Comparison of ENCODE assay signal across 1 cellular context in genomic region chr2:120675460-120676130, GRCh38.
TF ChIP-seq lines count a peak whose summit lies in the region.

No MANE protein-coding gene starts in this region.

TF ChIP-seq in HepG2, 621 proteins besides CTCF, POLR2A, EP300 and RAD21 (continued from another document and continues in another):
- no peak for TF ChIP-seq ZNF800 (CRISPR knock-in tag; IDR thresholded peaks at IDR 0.05)
- TF ChIP-seq NR2F6 (IDR thresholded peaks at IDR 0.05): no peak
- no peak; the same call in 1 of the 2 replicates for TF ChIP-seq NR2F6 (CRISPR knock-in tag; IDR thresholded peaks at IDR 0.05)
- no peak for TF ChIP-seq JDP2 (CRISPR knock-in tag; IDR thresholded peaks at IDR 0.05; ENCODE audit: borderline replicate concordance)
- no peak for TF ChIP-seq ZFP36 (IDR thresholded peaks at IDR 0.05; ENCODE audit: borderline replicate concordance, low read depth, low read length, partially characterized antibody)
- TF ChIP-seq PREB (CRISPR knock-in tag; IDR thresholded peaks at IDR 0.05): 0 out of 2 replicates have a peak, but pooled peaks have one; percentile 58
- TF ChIP-seq BRCA1 (CRISPR knock-in tag; IDR thresholded peaks at IDR 0.05): 0 out of 2 replicates have a peak, but pooled peaks have one; percentile 39
- TF ChIP-seq ZC3H4 (CRISPR knock-in tag; IDR thresholded peaks at IDR 0.05; ENCODE audit: borderline replicate concordance): peak; percentile 62; the same call in 1 of the 2 replicates
- no peak for TF ChIP-seq SAP130 (CRISPR knock-in tag; IDR thresholded peaks at IDR 0.05; ENCODE audit: low read depth)
- no peak for TF ChIP-seq MEIS1 (CRISPR knock-in tag; IDR thresholded peaks at IDR 0.05; ENCODE audit: borderline replicate concordance)
- TF ChIP-seq ZUFSP (CRISPR knock-in tag; IDR thresholded peaks at IDR 0.05; ENCODE audit: borderline replicate concordance): no peak
- TF ChIP-seq SUZ12 (IDR thresholded peaks at IDR 0.05; ENCODE audit: low read depth, low read length): no peak
- no peak for TF ChIP-seq ZNF441 (CRISPR knock-in tag; IDR thresholded peaks at IDR 0.05; ENCODE audit: borderline replicate concordance)
- TF ChIP-seq PTBP1 (IDR thresholded peaks at IDR 0.05; ENCODE audit: low read depth, low read length, poor library complexity, severe bottlenecking): no peak
- no peak for TF ChIP-seq ZSCAN30 (CRISPR knock-in tag; IDR thresholded peaks at IDR 0.05)
- TF ChIP-seq MEF2D (CRISPR knock-in tag; IDR thresholded peaks at IDR 0.05): no peak
- TF ChIP-seq BCLAF1 (IDR thresholded peaks at IDR 0.05): no peak
- TF ChIP-seq ZNF142 (CRISPR knock-in tag; IDR thresholded peaks at IDR 0.05): no peak
- TF ChIP-seq ZNF780A (CRISPR knock-in tag; IDR thresholded peaks at IDR 0.05): no peak
- no peak for TF ChIP-seq MLLT10 (CRISPR knock-in tag; IDR thresholded peaks at IDR 0.05)
- TF ChIP-seq CHD4 (IDR thresholded peaks at IDR 0.05; ENCODE audit: borderline replicate concordance, low read length): no peak
- no peak for TF ChIP-seq ZNF367 (CRISPR knock-in tag; IDR thresholded peaks at IDR 0.05; ENCODE audit: borderline replicate concordance)
- TF ChIP-seq STAG1 (CRISPR knock-in tag; IDR thresholded peaks at IDR 0.05): peak; percentile 92
- TF ChIP-seq ZFX (CRISPR knock-in tag; IDR thresholded peaks at IDR 0.05; ENCODE audit: low read depth): no peak
- no peak for TF ChIP-seq RERE (CRISPR knock-in tag; IDR thresholded peaks at IDR 0.05; ENCODE audit: low read depth)
- TF ChIP-seq ELF1 (CRISPR knock-in tag; IDR thresholded peaks at IDR 0.05): no peak
- 0 out of 2 replicates have a peak, but pooled peaks have one; percentile 50 for TF ChIP-seq ZSCAN25 (CRISPR knock-in tag; IDR thresholded peaks at IDR 0.05)
- TF ChIP-seq HDAC1 (CRISPR knock-in tag; IDR thresholded peaks at IDR 0.05): no peak
- peak; percentile 83 for TF ChIP-seq JARID2 (CRISPR knock-in tag; IDR thresholded peaks at IDR 0.05; ENCODE audit: insufficient replicate concordance)
- no peak for TF ChIP-seq SETDB1 (CRISPR knock-in tag; IDR thresholded peaks at IDR 0.05; ENCODE audit: borderline replicate concordance)
- no peak for TF ChIP-seq ZFP37 (CRISPR knock-in tag; IDR thresholded peaks at IDR 0.05; ENCODE audit: borderline replicate concordance)
- TF ChIP-seq HNF1A (IDR thresholded peaks at IDR 0.05; ENCODE audit: low read depth): no peak
- no peak for TF ChIP-seq HNF1A (CRISPR knock-in tag; IDR thresholded peaks at IDR 0.05; ENCODE audit: borderline replicate concordance)
- TF ChIP-seq ZNF740 (CRISPR knock-in tag; IDR thresholded peaks at IDR 0.05): no peak
- TF ChIP-seq SIX1 (CRISPR knock-in tag; IDR thresholded peaks at IDR 0.05; ENCODE audit: borderline replicate concordance): no peak
